Comparison of ENCODE assay signal across 14 cellular contexts in the genomic region with DNA sequence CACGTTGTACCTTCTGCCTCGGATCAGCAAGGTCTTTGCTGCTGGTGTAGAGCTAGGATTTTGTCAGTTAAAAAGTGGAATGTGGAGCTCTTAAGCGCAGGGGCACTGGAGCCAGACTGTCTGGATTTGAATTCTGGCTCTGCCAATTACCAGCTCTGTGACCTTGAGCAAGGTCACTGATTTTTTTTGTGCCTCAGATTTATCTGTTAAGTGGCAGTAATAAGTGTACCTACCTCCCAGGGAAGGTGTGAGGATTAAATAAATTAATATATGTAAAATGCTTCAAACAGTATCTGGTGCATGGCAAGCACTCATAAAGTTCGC. TPM values are rescaled to one million over a fixed set of nuclear protein-coding genes. Genes with fewer than 3 reads are reported as not detected.
DNase-seq lines count a peak whose midpoint lies in the region; ATAC-seq and TF ChIP-seq lines count a peak whose summit lies in the region.
"Had no signal": no experiment of that assay in that cellular context is flagged by ENCODE, and none has a peak within 500 bp of the region (broad histone marks: within the 10 kb centered on the region; RNA-seq: fewer than 3 reads in every experiment).

No MANE protein-coding gene starts in this region.

- TF ChIP-seq CTCF in natural killer cell (IDR thresholded peaks at IDR 0.05) (no peak), dorsolateral prefrontal cortex (IDR thresholded peaks at IDR 0.05 in 54 of 56, conservative IDR thresholded peaks at IDR 0.05 in 2 of 56; ENCODE audit: low read depth in 1 of 56, partially characterized antibody in 56 of 56) (no peak)

- H3K27me3 ChIP-seq in adipocyte (replicated peaks; ENCODE audit: control insufficient read depth, insufficient read depth, low read length) = no peaks in the 10 kb centered on the region
- peaks cover 0 to 4% (median 0%) of the 10 kb centered on the region in 45 donors for H3K27me3 ChIP-seq in dorsolateral prefrontal cortex

- no peaks in the 10 kb centered on the region for H3K36me3 Mint-ChIP-seq in natural killer cell treated with Interleukin-12 subunit alpha and Interleukin-12 subunit beta and Interleukin-15 and Interleukin-18, amount 100 ng/mL, for 72 hours
- H3K36me3 Mint-ChIP-seq in natural killer cell = no peaks in the 10 kb centered on the region
- H3K36me3 Mint-ChIP-seq: stimulated activated memory B cell treated with anti-CD40 and anti-IgM and Interleukin-4, amounts not matched to agents 10 μg/mL and 1 μg/mL and 100 μg/mL, for 72 hours had no signal

- peak overlapping the region; percentile 58 for H3K4me3 Mint-ChIP-seq in natural killer cell treated with Interleukin-12 subunit alpha and Interleukin-12 subunit beta and Interleukin-15 and Interleukin-18, amount 100 ng/mL, for 72 hours
- no peak overlapping the region for H3K4me3 Mint-ChIP-seq in natural killer cell
- H3K4me3 Mint-ChIP-seq: stimulated activated memory B cell treated with anti-CD40 and anti-IgM and Interleukin-4, amounts not matched to agents 10 μg/mL and 1 μg/mL and 100 μg/mL, for 72 hours had no signal

- H3K4me1 Mint-ChIP-seq in natural killer cell treated with Interleukin-12 subunit alpha and Interleukin-12 subunit beta and Interleukin-15 and Interleukin-18, amount 100 ng/mL, for 72 hours (ENCODE audit: low read depth in 2 of 2) = peaks cover 5 to 10% of the 10 kb centered on the region in 2 donors
- H3K4me1 Mint-ChIP-seq in natural killer cell = peaks cover 11% of the 10 kb centered on the region in 2 donors

- H3K9me3 Mint-ChIP-seq in natural killer cell treated with Interleukin-12 subunit alpha and Interleukin-12 subunit beta and Interleukin-15 and Interleukin-18, amount 100 ng/mL, for 72 hours = no peaks in the 10 kb centered on the region
- H3K9me3 Mint-ChIP-seq in natural killer cell = no peaks in the 10 kb centered on the region

- intact Hi-C loops in natural killer cell (cut with micrococcal nuclease) (loop anchor here (2.0 kb wide), 1 partner anchor 551 kb away; no protein-coding TSS in a partner anchor), dorsolateral prefrontal cortex (cut with DNase I) (loop anchor here (2.0 to 10.0 kb wide), 5 partner anchors 329 to 626 kb away; a partner anchor contains a TSS)

- no peak for DNase-seq in natural killer cell treated with Interleukin-12 subunit alpha and Interleukin-12 subunit beta and Interleukin-15 and Interleukin-18, amount 100 ng/mL, for 72 hours (ENCODE audit: low spot score)
- no peak for DNase-seq in natural killer cell
- peak; percentile 80 for DNase-seq in NCI-H2171 treated with DMSO at 0.1 percent for 48 hours (lab: John Stamatoyannopoulos, UW)
- no peak for DNase-seq in adipocyte (ENCODE audit: low read depth)
- no peak for DNase-seq in NCI-H226
- no peak for DNase-seq in activated effector memory CD4-positive, alpha-beta T cell treated with anti-CD3 and anti-CD28 coated beads, Interleukin-2, amount 50 U/mL, for 16 hours
- DNase-seq in DMS53 treated with DMSO at 0.1 percent for 48 hours (lab: John Stamatoyannopoulos, UW; ENCODE audit: unreplicated experiment) = no peak
- no peak for DNase-seq in dorsolateral prefrontal cortex
- DNase-seq: head of caudate nucleus; NCI-H1048; psoas muscle; stimulated activated CD4-positive, alpha-beta T cell treated with anti-CD3 and anti-CD28 coated beads, Interleukin-1b, Interleukin-23, amount 100 ng/mL, for 48 hours had no signal

- H3K27me3 Mint-ChIP-seq in natural killer cell treated with Interleukin-12 subunit alpha and Interleukin-12 subunit beta and Interleukin-15 and Interleukin-18, amount 100 ng/mL, for 72 hours = peaks cover 17 to 36% of the 10 kb centered on the region in 2 donors
- peaks cover 6 to 22% of the 10 kb centered on the region in 2 donors for H3K27me3 Mint-ChIP-seq in natural killer cell (ENCODE audit: low read depth in 2 of 2)

- H3K4me3 ChIP-seq in adipocyte (ENCODE audit: low read length) (no peak overlapping the region), dorsolateral prefrontal cortex (no peak overlapping the region)
- H3K4me3 ChIP-seq: lung, psoas muscle had no signal

- H3K27ac ChIP-seq in dorsolateral prefrontal cortex = no peak overlapping the region
- H3K27ac ChIP-seq: psoas muscle had no signal

- H3K36me3 ChIP-seq in adipocyte (ENCODE audit: control insufficient read depth, insufficient read depth, low read length, severe bottlenecking) = no peaks in the 10 kb centered on the region

- ATAC-seq in natural killer cell treated with Interleukin-12 subunit alpha and Interleukin-12 subunit beta and Interleukin-15 and Interleukin-18, amount 100 ng/mL, for 72 hours = no peak
- ATAC-seq in natural killer cell = no peak
- ATAC-seq: stimulated activated memory B cell treated with anti-CD40 and anti-IgM and Interleukin-4, amounts not matched to agents 10 μg/mL and 1 μg/mL and 100 μg/mL, for 72 hours had no signal

- no peak overlapping the region for H3K27ac Mint-ChIP-seq in natural killer cell treated with Interleukin-12 subunit alpha and Interleukin-12 subunit beta and Interleukin-15 and Interleukin-18, amount 100 ng/mL, for 72 hours
- no peak overlapping the region for H3K27ac Mint-ChIP-seq in natural killer cell
- H3K27ac Mint-ChIP-seq: stimulated activated memory B cell treated with anti-CD40 and anti-IgM and Interleukin-4, amounts not matched to agents 10 μg/mL and 1 μg/mL and 100 μg/mL, for 72 hours had no signal

- H3K9ac ChIP-seq in adipocyte (ENCODE audit: low read length) = peak overlapping the region; percentile 12

- H3K9me3 ChIP-seq in adipocyte (ENCODE audit: control insufficient read depth, low read length) = no peaks in the 10 kb centered on the region
- H3K9me3 ChIP-seq: psoas muscle had no signal

- H3K4me1 ChIP-seq in adipocyte (ENCODE audit: control insufficient read depth, insufficient read depth, low read length) = peaks cover 29% of the 10 kb centered on the region
- H3K4me1 ChIP-seq: psoas muscle had no signal

RNA-seq across cellular contexts. Expression of a gene that starts 40.3 kb away (rescaled TPM):
- not detected for total RNA-seq in natural killer cell treated with Interleukin-12 subunit alpha and Interleukin-12 subunit beta and Interleukin-15 and Interleukin-18, amount 100 ng/mL, for 72 hours
- total RNA-seq in natural killer cell (not detected), dorsolateral prefrontal cortex (1 to 10 TPM in 2 of 120 experiments, under 1 TPM in 1, not detected in 117; 0.44 to 1.6 (median 1.4) TPM)
- total RNA-seq: lung, psoas muscle had no signal
